9 cellular contexts compared by ENCODE assay signal in genomic region chr19:18507021-18507726, GRCh38. TPM values are rescaled to one million over a fixed set of nuclear protein-coding genes. Genes with fewer than 3 reads are reported as not detected.
DNase-seq lines count a peak whose midpoint lies in the region; ATAC-seq and TF ChIP-seq lines count a peak whose summit lies in the region.
"Had no signal": no experiment of that assay in that cellular context is flagged by ENCODE, and none has a peak within 500 bp of the region (broad histone marks: within the 10 kb centered on the region; RNA-seq: fewer than 3 reads in every experiment).

No MANE protein-coding gene starts in this region.

- H3K4me1 ChIP-seq in iPS-20b (ENCODE audit: insufficient read depth, low read length) (no peaks in the 10 kb centered on the region), suprapubic skin (peaks cover 75% of the 10 kb centered on the region)

- POLR2A ChIA-PET in activated CD4-positive, alpha-beta T cell treated with anti-CD3 and anti-CD28 coated beads, Interleukin-2, amount 10 ng/mL, durations not matched to agents 7 days and 5 days (lab: Charles Lee), result interaction anchor here (0.5 kb wide), 1 partner anchor 64 kb away, joined by 3 read pairs; no protein-coding TSS in a partner anchor

- H3K27ac ChIP-seq in iPS-20b (ENCODE audit: low read length) (no peak overlapping the region), suprapubic skin (peak overlapping the region; percentile 46)

- no peaks in the 10 kb centered on the region for H3K27me3 Mint-ChIP-seq in activated CD4-positive, alpha-beta T cell treated with anti-CD3 and anti-CD28 coated beads, Interleukin-2, amount 10 ng/mL, durations not matched to agents 7 days and 5 days
- H3K27me3 Mint-ChIP-seq in activated naive CD8-positive, alpha-beta T cell treated with anti-CD3 and anti-CD28 coated beads, Interleukin-2, amount 50 U/mL, for 24 hours, result no peaks in the 10 kb centered on the region

- peaks cover 67% of the 10 kb centered on the region for H3K4me1 Mint-ChIP-seq in activated CD4-positive, alpha-beta T cell treated with anti-CD3 and anti-CD28 coated beads, Interleukin-2, amount 10 ng/mL, durations not matched to agents 7 days and 5 days
- H3K4me1 Mint-ChIP-seq in activated naive CD8-positive, alpha-beta T cell treated with anti-CD3 and anti-CD28 coated beads, Interleukin-2, amount 50 U/mL, for 24 hours, result peaks cover 72% of the 10 kb centered on the region

- TF ChIP-seq CTCF in suprapubic skin (IDR thresholded peaks at IDR 0.05), result no peak

- peak overlapping the region; percentile 35 for H3K4me3 Mint-ChIP-seq in activated CD4-positive, alpha-beta T cell treated with anti-CD3 and anti-CD28 coated beads, Interleukin-2, amount 10 ng/mL, durations not matched to agents 7 days and 5 days
- no peak overlapping the region for H3K4me3 Mint-ChIP-seq in activated naive CD8-positive, alpha-beta T cell treated with anti-CD3 and anti-CD28 coated beads, Interleukin-2, amount 50 U/mL, for 24 hours

- no peaks in the 10 kb centered on the region for H3K36me3 Mint-ChIP-seq in activated CD4-positive, alpha-beta T cell treated with anti-CD3 and anti-CD28 coated beads, Interleukin-2, amount 10 ng/mL, durations not matched to agents 7 days and 5 days (ENCODE audit: low read depth)
- no peaks in the 10 kb centered on the region for H3K36me3 Mint-ChIP-seq in activated naive CD8-positive, alpha-beta T cell treated with anti-CD3 and anti-CD28 coated beads, Interleukin-2, amount 50 U/mL, for 24 hours (ENCODE audit: low read depth)

- no peaks in the 10 kb centered on the region for H3K9me3 Mint-ChIP-seq in activated CD4-positive, alpha-beta T cell treated with anti-CD3 and anti-CD28 coated beads, Interleukin-2, amount 10 ng/mL, durations not matched to agents 7 days and 5 days
- H3K9me3 Mint-ChIP-seq in activated naive CD8-positive, alpha-beta T cell treated with anti-CD3 and anti-CD28 coated beads, Interleukin-2, amount 50 U/mL, for 24 hours, result no peaks in the 10 kb centered on the region

- CTCF ChIA-PET in activated CD4-positive, alpha-beta T cell treated with anti-CD3 and anti-CD28 coated beads, Interleukin-2, amount 10 ng/mL, durations not matched to agents 7 days and 5 days (lab: Charles Lee), result interaction anchor here (0.6 to 6.1 kb wide), 5 partner anchors 13 to 370 kb away, joined by 3 to 31 read pairs (median 4); no protein-coding TSS in a partner anchor

- H3K9me3 ChIP-seq in iPS-20b (ENCODE audit: insufficient read depth, low read depth, low read length), result no peaks in the 10 kb centered on the region
- no peaks in the 10 kb centered on the region for H3K9me3 ChIP-seq in suprapubic skin

- ATAC-seq in activated naive CD8-positive, alpha-beta T cell treated with anti-CD3 and anti-CD28 coated beads, Interleukin-2, amount 50 U/mL, for 24 hours, result peak; percentile 12
- no peak for ATAC-seq in GM19452 (IDR thresholded peaks at IDR 0.05; ENCODE audit: unreplicated experiment)
- no peak for ATAC-seq in GM21619 (IDR thresholded peaks at IDR 0.05; ENCODE audit: unreplicated experiment)

- H3K4me3 ChIP-seq in iPS-20b (ENCODE audit: low read length) (no peak overlapping the region), suprapubic skin (no peak overlapping the region)

- no peaks in the 10 kb centered on the region for H3K27me3 ChIP-seq in iPS-20b (ENCODE audit: insufficient read depth, low read length)
- H3K27me3 ChIP-seq in suprapubic skin, result no peaks in the 10 kb centered on the region

- no peak for TF ChIP-seq POLR2A in suprapubic skin (IDR thresholded peaks at IDR 0.05)

- WGBS in suprapubic skin, result 7% methylated on average over 3 of the region's 9 CpGs

- H3K9ac ChIP-seq in iPS-20b (ENCODE audit: low read depth, low read length), result peak overlapping the region; percentile 11; the same call in 1 of the 2 replicates

- no peak for TF ChIP-seq EP300 in suprapubic skin (IDR thresholded peaks at IDR 0.05)

- H3K36me3 ChIP-seq in iPS-20b (ENCODE audit: insufficient read depth, low read depth, low read length) (no peaks in the 10 kb centered on the region), suprapubic skin (no peaks in the 10 kb centered on the region)

- H3K27ac Mint-ChIP-seq in activated CD4-positive, alpha-beta T cell treated with anti-CD3 and anti-CD28 coated beads, Interleukin-2, amount 10 ng/mL, durations not matched to agents 7 days and 5 days, result peak overlapping the region; percentile 90
- peak overlapping the region; percentile 83 for H3K27ac Mint-ChIP-seq in activated naive CD8-positive, alpha-beta T cell treated with anti-CD3 and anti-CD28 coated beads, Interleukin-2, amount 50 U/mL, for 24 hours

- DNase-seq in activated CD4-positive, alpha-beta T cell treated with anti-CD3 and anti-CD28 coated beads, Interleukin-2, amount 10 ng/mL, durations not matched to agents 7 days and 5 days, result peak; percentile 53
- DNase-seq in activated CD4-positive, alpha-beta T cell treated with anti-CD3 and anti-CD28 coated beads for 1 hour, result no peak
- no peak for DNase-seq in activated naive CD8-positive, alpha-beta T cell treated with anti-CD3 and anti-CD28 coated beads, Interleukin-2, amount 50 U/mL, for 24 hours
- DNase-seq in suprapubic skin (ENCODE audit: low spot score in 2 of 2) (no peak), SHP77 treated with DMSO at 0.1 percent for 48 hours (lab: John Stamatoyannopoulos, UW) (no peak)
- DNase-seq: NCI-H2029 had no signal

RNA-seq across cellular contexts. Expression of gene ELL, which starts 14.7 kb away (rescaled TPM):
- 10 to 100 TPM; 20.3 to 20.9 TPM for total RNA-seq in activated CD4-positive, alpha-beta T cell treated with anti-CD3 and anti-CD28 coated beads, Interleukin-2, amount 10 ng/mL, durations not matched to agents 7 days and 5 days
- total RNA-seq in suprapubic skin, result 10 to 100 TPM; 27.0 to 59.5 (median 36.9) TPM

RNA-seq across cellular contexts. Expression of gene FKBP8, which starts 36.2 kb away (rescaled TPM):
- 100 to 1,000 TPM; 185 to 206 TPM for total RNA-seq in activated CD4-positive, alpha-beta T cell treated with anti-CD3 and anti-CD28 coated beads, Interleukin-2, amount 10 ng/mL, durations not matched to agents 7 days and 5 days
- total RNA-seq in suprapubic skin, result 100 to 1,000 TPM; 194 to 217 (median 203) TPM

RNA-seq across cellular contexts. Expression of gene KXD1, which starts 50.5 kb away (rescaled TPM):
- total RNA-seq in activated CD4-positive, alpha-beta T cell treated with anti-CD3 and anti-CD28 coated beads, Interleukin-2, amount 10 ng/mL, durations not matched to agents 7 days and 5 days, result 10 to 100 TPM; 95.4 to 100.0 TPM
- 100 to 1,000 TPM in 1 of 4 donors, 10 to 100 TPM in 3; 72.4 to 107 (median 89.4) TPM for total RNA-seq in suprapubic skin
